ENCODE assay signal across 1 cellular context in the genomic region with DNA sequence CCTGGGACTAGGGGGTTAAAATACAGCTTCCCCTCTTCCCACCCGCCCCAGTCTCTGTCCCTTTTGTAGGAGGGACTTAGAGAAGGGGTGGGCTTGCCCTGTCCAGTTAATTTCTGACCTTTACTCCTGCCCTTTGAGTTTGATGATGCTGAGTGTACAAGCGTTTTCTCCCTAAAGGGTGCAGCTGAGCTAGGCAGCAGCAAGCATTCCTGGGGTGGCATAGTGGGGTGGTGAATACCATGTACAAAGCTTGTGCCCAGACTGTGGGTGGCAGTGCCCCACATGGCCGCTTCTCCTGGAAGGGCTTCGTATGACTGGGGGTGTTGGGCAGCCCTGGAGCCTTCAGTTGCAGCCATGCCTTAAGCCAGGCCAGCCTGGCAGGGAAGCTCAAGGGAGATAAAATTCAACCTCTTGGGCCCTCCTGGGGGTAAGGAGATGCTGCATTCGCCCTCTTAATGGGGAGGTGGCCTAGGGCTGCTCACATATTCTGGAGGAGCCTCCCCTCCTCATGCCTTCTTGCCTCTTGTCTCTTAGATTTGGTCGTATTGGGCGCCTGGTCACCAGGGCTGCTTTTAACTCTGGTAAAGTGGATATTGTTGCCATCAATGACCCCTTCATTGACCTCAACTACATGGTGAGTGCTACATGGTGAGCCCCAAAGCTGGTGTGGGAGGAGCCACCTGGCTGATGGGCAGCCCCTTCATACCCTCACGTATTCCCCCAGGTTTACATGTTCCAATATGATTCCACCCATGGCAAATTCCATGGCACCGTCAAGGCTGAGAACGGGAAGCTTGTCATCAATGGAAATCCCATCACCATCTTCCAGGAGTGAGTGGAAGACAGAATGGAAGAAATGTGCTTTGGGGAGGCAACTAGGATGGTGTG.
TF ChIP-seq lines count a peak whose summit lies in the region.

No MANE protein-coding gene starts in this region.

TF ChIP-seq in HCT116, 20 proteins besides CTCF, POLR2A, EP300 and RAD21 (continued from another document):
- TF ChIP-seq, protein P1, sequence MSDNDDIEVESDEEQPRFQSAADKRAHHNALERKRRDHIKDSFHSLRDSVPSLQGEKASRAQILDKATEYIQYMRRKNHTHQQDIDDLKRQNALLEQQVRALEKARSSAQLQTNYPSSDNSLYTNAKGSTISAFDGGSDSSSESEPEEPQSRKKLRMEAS (IDR thresholded peaks at IDR 0.05) = no peak
